12 cellular contexts compared by ENCODE assay signal in genomic region chr1:8083739-8084484, GRCh38. TPM values are rescaled to one million over a fixed set of nuclear protein-coding genes. Genes with fewer than 3 reads are reported as not detected.
A peak's percentile ranks its signal among the peaks of the same experiment; 100 is the strongest.
DNase-seq lines count a peak whose midpoint lies in the region; ATAC-seq, FAIRE-seq and TF ChIP-seq lines count a peak whose summit lies in the region.
"Had no signal": no experiment of that assay in that cellular context is flagged by ENCODE, and none has a peak within 500 bp of the region (broad histone marks: within the 10 kb centered on the region; RNA-seq: fewer than 3 reads in every experiment).

No MANE protein-coding gene starts in this region.

- H3K79me2 ChIP-seq in PC-3 (ENCODE audit: low read length) (no peaks in the 10 kb centered on the region), fibroblast of lung (ENCODE audit: control insufficient read depth, insufficient read depth, low read length) (no peaks in the 10 kb centered on the region)

- H3K4me3 ChIP-seq in A549 (no peak overlapping the region), PC-3 (ENCODE audit: low read length) (no peak overlapping the region; the same call in 1 of the 2 replicates), fibroblast of lung (replicated peaks in 1 of 4; ENCODE audit: control extremely low read depth in 1 of 4, insufficient read depth in 1 of 4, low read depth in 3 of 4, low read length in 4 of 4) (no peak overlapping the region), muscle layer of duodenum (ENCODE audit: low read depth in 1 of 2, low read length in 2 of 2) (no peak overlapping the region)

- H4K20me1 ChIP-seq in PC-3 (ENCODE audit: low read length) (no peaks in the 10 kb centered on the region), fibroblast of lung (ENCODE audit: control insufficient read depth, extremely low read depth, insufficient read depth, low read length) (no peaks in the 10 kb centered on the region)

- TF ChIP-seq POLR2A in A549 (IDR thresholded peaks at IDR 0.05; ENCODE audit: low read length): no peak

- BruUV-seq in PC-3 (replicated peaks; lab: Mats Ljungman, UMichigan): no TSS peak

- H3K9me2 ChIP-seq in PC-3 (replicated peaks; ENCODE audit: low read length): no peaks in the 10 kb centered on the region

- peak in 1 of 2 experiments; percentile 28; a peak in 1 of 5 replicates for TF ChIP-seq EP300 in A549 (IDR thresholded peaks at IDR 0.05)

- H3K27me3 ChIP-seq in PC-3 (ENCODE audit: low read length) (no peaks in the 10 kb centered on the region), fibroblast of lung (ENCODE audit: control insufficient read depth, insufficient read depth, low read length) (no peaks in the 10 kb centered on the region), muscle layer of duodenum (ENCODE audit: low read depth, low read length) (no peaks in the 10 kb centered on the region)

- H3K4me2 ChIP-seq in A549 (peak overlapping the region; percentile 57), PC-3 (ENCODE audit: low read length) (peak overlapping the region; percentile 35), fibroblast of lung (ENCODE audit: extremely low read depth, insufficient read depth, low read length) (peak overlapping the region; percentile 46)

- H3K27ac ChIP-seq in A549 (peak overlapping the region; percentile 83 to 88), PC-3 (ENCODE audit: low read length) (peak overlapping the region; percentile 91), fibroblast of lung (ENCODE audit: insufficient read depth, low read length) (peak overlapping the region; percentile 79), muscle layer of duodenum (ENCODE audit: low read length) (peak overlapping the region; percentile 70)
- H3K27ac ChIP-seq: HL-60 had no signal

- WGBS in A549 (ENCODE audit: missing lambda C conversion rate): 10% methylated on average over 9 of the region's 9 CpGs

- CTCF ChIA-PET in A549 (lab: Yijun Ruan, JAX): interaction anchor here (0.9 to 1.9 kb wide), 3 partner anchors 94 to 262 kb away, joined by 3 to 6 read pairs (median 5); no protein-coding TSS in a partner anchor
- CTCF ChIA-PET in PC-3 (lab: Charles Lee): no interaction called here

- H3F3A ChIP-seq in PC-3 (ENCODE audit: low read length, unreplicated experiment): no peaks in the 10 kb centered on the region

- intact Hi-C loops in PC-3 (cut with micrococcal nuclease): no loop called here

- FAIRE-seq in A549 (lab: Jason Lieb, UNC): no peak

- DNase-seq in A549 (ENCODE audit: low read depth in 1 of 2, low spot score in 1 of 2) (peak in 1 of 2 experiments; percentile 73), PC-3 (peak; percentile 68), fibroblast of lung (ENCODE audit: low read depth in 2 of 2) (peak; percentile 65 to 84), hypothalamus (lab: John Stamatoyannopoulos, UW) (no peak), NCI-H524 treated with DMSO at 0.1 percent for 48 hours (lab: John Stamatoyannopoulos, UW) (no peak), cerebellar nuclear complex (lab: John Stamatoyannopoulos, UW) (no peak), NCI-H146 treated with DMSO at 0.1 percent for 48 hours (lab: John Stamatoyannopoulos, UW; ENCODE audit: unreplicated experiment) (no peak)
- DNase-seq: effector memory CD8-positive, alpha-beta T cell; NCI-H2081 treated with DMSO at 0.1 percent for 48 hours had no signal

- TF ChIP-seq RAD21 in A549 (conservative IDR thresholded peaks at IDR 0.05 in 1 of 2, IDR thresholded peaks at IDR 0.05 in 1 of 2): no peak; a peak in 1 of 5 replicates

- peak; percentile 64 to 83 for ATAC-seq in A549
- ATAC-seq in PC-3: peak; percentile 82
- ATAC-seq: effector memory CD8-positive, alpha-beta T cell; natural killer cell treated with Interleukin-12 subunit alpha and Interleukin-12 subunit beta and Interleukin-15 and Interleukin-18, amount 100 ng/mL, for 72 hours had no signal

- peaks cover 13% of the 10 kb centered on the region; the same call in 2 of the 3 replicates for H3K9me3 ChIP-seq in A549
- H3K9me3 ChIP-seq in PC-3 (ENCODE audit: low read length): no peaks in the 10 kb centered on the region
- no peaks in the 10 kb centered on the region for H3K9me3 ChIP-seq in fibroblast of lung (ENCODE audit: control insufficient read depth, insufficient read depth, low read depth, low read length)
- H3K9me3 ChIP-seq in muscle layer of duodenum (ENCODE audit: control insufficient read depth in 1 of 2, low read length in 2 of 2): no peaks in the 10 kb centered on the region

- peak overlapping the region; percentile 46; the same call in 1 of the 2 replicates for H2AFZ ChIP-seq in PC-3 (ENCODE audit: low read length)
- no peak overlapping the region for H2AFZ ChIP-seq in fibroblast of lung (ENCODE audit: low read length)

- H3K9ac ChIP-seq in PC-3 (ENCODE audit: low read length) (peak overlapping the region; percentile 68), fibroblast of lung (ENCODE audit: insufficient read depth, low read length) (no peak overlapping the region)

- POLR2A ChIA-PET in A549 (lab: Yijun Ruan, JAX): interaction anchor here (1.0 to 1.3 kb wide), 2 partner anchors 22 to 58 kb away, joined by 3 to 5 read pairs; partner anchors contain the start of gene ERRFI1
- POLR2A ChIA-PET in PC-3 (lab: Charles Lee; ENCODE audit: unreplicated experiment): interaction anchor here (0.5 to 1.0 kb wide), 5 partner anchors 23 to 66 kb away, joined by 3 to 5 read pairs (median 3); no protein-coding TSS in a partner anchor

- H3K36me3 ChIP-seq in PC-3 (ENCODE audit: low read depth, low read length) (no peaks in the 10 kb centered on the region), fibroblast of lung (ENCODE audit: control insufficient read depth, insufficient read depth, low read length) (no peaks in the 10 kb centered on the region), muscle layer of duodenum (ENCODE audit: control insufficient read depth in 1 of 2, insufficient read depth in 2 of 2, low read length in 2 of 2) (no peaks in the 10 kb centered on the region)

- H3K4me1 ChIP-seq in A549 (peaks cover 28% of the 10 kb centered on the region), PC-3 (ENCODE audit: insufficient read depth, low read length) (peaks cover 30% of the 10 kb centered on the region), fibroblast of lung (ENCODE audit: control insufficient read depth, extremely low read depth, insufficient read depth, low read length) (peaks cover 14% of the 10 kb centered on the region), muscle layer of duodenum (ENCODE audit: control insufficient read depth in 1 of 2, insufficient read depth in 2 of 2, low read length in 2 of 2) (peaks cover 0 to 5% of the 10 kb centered on the region in 2 donors)

- TF ChIP-seq CTCF in A549 (IDR thresholded peaks at IDR 0.05) (no peak), PC-3 (conservative IDR thresholded peaks at IDR 0.05; ENCODE audit: low read depth, low read length) (no peak), fibroblast of lung (conservative IDR thresholded peaks at IDR 0.05 in 1 of 2, IDR thresholded peaks at IDR 0.05 in 1 of 2; ENCODE audit: low read depth in 1 of 2, low read length in 2 of 2) (no peak)

TF ChIP-seq in A549, 52 proteins besides CTCF, POLR2A, EP300 and RAD21:
- TF ChIP-seq USF2 (IDR thresholded peaks at IDR 0.05) (no peak), NR3C1 (IDR thresholded peaks at IDR 0.05) (no peak), GATA3 (IDR thresholded peaks at IDR 0.05; ENCODE audit: borderline replicate concordance) (peak; percentile 26; the same call in 1 of the 2 replicates), JUN (IDR thresholded peaks at IDR 0.05) (0 out of 5 replicates have a peak, but pooled peaks of 1 of the 2 experiments have one; percentile 26), FOSL2 (IDR thresholded peaks at IDR 0.05) (no peak), FOSL2 (CRISPR knock-in tag; IDR thresholded peaks at IDR 0.05) (peak; percentile 56; the same call in 1 of the 2 replicates), JUNB (IDR thresholded peaks at IDR 0.05) (peak; percentile 35; the same call in 1 of the 2 replicates)
TF ChIP-seq in A549: peak in this region for 4.

RNA-seq across cellular contexts. Expression of gene ERRFI1, which starts 57.8 kb away (rescaled TPM):
- polyA plus RNA-seq in A549 (2011; rRNA removed) (193 and 217 TPM in 2 replicates), A549 (2017; fragmentation: RNase III; extraction: RNeasy Plus Mini Kit Qiagen cat#74134 plus additional on column Dnase treatment) (44.2 to 51.0 TPM (median 49.0 TPM) in 3 replicates), fibroblast of lung (78.2 and 105 TPM in 2 replicates)
- 48.0 and 74.2 TPM in 2 replicates for polyA plus RNA-seq in A549 (2012; cell fraction: cytosol; rRNA removed)
- polyA plus RNA-seq in A549 (2012; cell fraction: nucleus; rRNA removed): 61.4 and 108 TPM in 2 replicates
- 94.7 and 114 TPM in 2 replicates for polyA minus RNA-seq in A549 (2011; rRNA and poly(A)+ RNA removed)
- total RNA-seq in PC-3 (2014; rRNA removed) (218 and 227 TPM in 2 replicates), fibroblast of lung (46.2 and 53.9 TPM in 2 replicates)
- 41.8 and 52.6 TPM in 2 replicates for polyA plus RNA-seq in fibroblast of lung (2012)
- 8.9 and 27.3 TPM in 2 replicates for polyA minus RNA-seq in fibroblast of lung (ENCODE audit: low replicate concordance)

Comparison
In these comparisons a context has a peak if more than half of its experiments do, and no peak if none do; other contexts are left out.
1. DNase-seq: peak in PC-3 (single experiment) and fibroblast of lung (2 of 2); none in hypothalamus (0 of 51), NCI-H524 treated with DMSO at 0.1 percent for 48 hours (single experiment), cerebellar nuclear complex (0 of 2) and NCI-H146 treated with DMSO at 0.1 percent for 48 hours (single experiment).
2. Peak in every context shown above with its lines, with median percentiles within 50 percentile points of each other: H3K27ac ChIP-seq and H3K4me2 ChIP-seq.